5 cellular contexts compared by ENCODE assay signal in genomic region chr5:112195924-112196323, GRCh38.
"Had no signal": no experiment of that assay in that cellular context is flagged by ENCODE, and none has a peak within 500 bp of the region (broad histone marks: within the 10 kb centered on the region; RNA-seq: fewer than 3 reads in every experiment).

No MANE protein-coding gene starts in this region.

- FAIRE-seq: HepG2 had no signal

- DNase-seq: IMR-90, KBM-7, KG1 had no signal

- ATAC-seq: HepG2 had no signal

- H3K27ac ChIP-seq: HL-60 had no signal
